In the genomic region with DNA sequence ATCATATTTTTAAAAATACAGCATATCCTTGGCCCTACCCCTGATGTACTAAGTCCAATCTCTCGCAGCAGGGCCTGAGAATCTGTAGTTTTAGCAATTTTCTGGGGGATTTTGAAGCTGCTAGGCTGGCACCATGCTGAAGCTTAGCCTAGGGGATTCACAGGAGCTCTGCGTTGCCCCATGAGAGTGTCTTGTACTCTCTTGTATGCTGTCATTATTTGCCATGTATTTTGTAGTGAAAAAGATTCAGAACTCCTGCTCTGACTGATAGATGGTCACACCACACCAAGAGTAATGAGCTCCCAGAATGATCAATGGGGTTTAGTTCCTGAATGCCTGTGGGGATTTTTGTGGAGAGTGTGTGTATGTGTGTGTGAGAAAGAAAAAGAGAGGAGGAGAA, we compare ENCODE assay signal across 1 cellular context.
TF ChIP-seq lines count a peak whose summit lies in the region.

No MANE protein-coding gene starts in this region.

TF ChIP-seq in GM12878, 131 proteins besides CTCF, POLR2A, EP300 and RAD21 (continued from another document):
- no peak for TF ChIP-seq PBX3 (IDR thresholded peaks at IDR 0.05; ENCODE audit: insufficient replicate concordance, low read depth, low read length)
- no peak for TF ChIP-seq ZBTB4 (CRISPR knock-in tag; IDR thresholded peaks at IDR 0.05)
TF ChIP-seq in GM12878: peak in this region for 0.
